ENCODE assay signal across 6 cellular contexts in genomic region chr16:1379863-1380174, GRCh38. TPM values are rescaled to one million over a fixed set of nuclear protein-coding genes. Genes with fewer than 3 reads are reported as not detected.
DNase-seq lines count a peak whose midpoint lies in the region; ATAC-seq and TF ChIP-seq lines count a peak whose summit lies in the region.

No MANE protein-coding gene starts in this region.

- H3K4me3 Mint-ChIP-seq in GM23338, result peak overlapping the region; percentile 86
- peak overlapping the region; percentile 71 for H3K4me3 Mint-ChIP-seq in activated CD4-positive, alpha-beta memory T cell treated with anti-CD3 and anti-CD28 coated beads, Interleukin-2, amount 10 ng/mL, durations not matched to agents 7 days and 5 days

- DNase-seq in GM23338 (ENCODE audit: low spot score), result peak; percentile 83
- DNase-seq in activated CD4-positive, alpha-beta memory T cell treated with anti-CD3 and anti-CD28 coated beads, Interleukin-2, amount 10 ng/mL, durations not matched to agents 7 days and 5 days, result no peak
- DNase-seq in pons (ENCODE audit: low spot score), result no peak
- no peak for DNase-seq in NCI-H446 treated with DMSO at 0.1 percent for 48 hours (lab: John Stamatoyannopoulos, UW)

- POLR2A ChIA-PET in activated CD4-positive, alpha-beta memory T cell treated with anti-CD3 and anti-CD28 coated beads, Interleukin-2, amount 10 ng/mL, durations not matched to agents 7 days and 5 days (lab: Charles Lee), result interaction anchor here (0.6 to 2.3 kb wide), 10 partner anchors 16 to 393 kb away, joined by 3 to 19 read pairs (median 4); partner anchors contain the start of genes EME2, MAPK8IP3, MRPS34 and UBE2I

- peaks cover 16% of the 10 kb centered on the region for H3K4me1 Mint-ChIP-seq in GM23338
- H3K4me1 Mint-ChIP-seq in activated CD4-positive, alpha-beta memory T cell treated with anti-CD3 and anti-CD28 coated beads, Interleukin-2, amount 10 ng/mL, durations not matched to agents 7 days and 5 days, result peaks cover 20% of the 10 kb centered on the region

- CTCF ChIA-PET in activated CD4-positive, alpha-beta memory T cell treated with anti-CD3 and anti-CD28 coated beads, Interleukin-2, amount 10 ng/mL, durations not matched to agents 7 days and 5 days (lab: Charles Lee), result interaction anchor here (4.4 kb wide), 1 partner anchor 16 kb away, joined by 29 read pairs; no protein-coding TSS in a partner anchor

- peaks cover 10% of the 10 kb centered on the region for H3K27me3 Mint-ChIP-seq in GM23338 (ENCODE audit: insufficient read depth, low read depth, poor library complexity)
- H3K27me3 Mint-ChIP-seq in activated CD4-positive, alpha-beta memory T cell treated with anti-CD3 and anti-CD28 coated beads, Interleukin-2, amount 10 ng/mL, durations not matched to agents 7 days and 5 days, result no peaks in the 10 kb centered on the region

- H3K27me3 ChIP-seq in GM23338 (ENCODE audit: insufficient read depth) (no peaks in the 10 kb centered on the region), neural cell (ENCODE audit: insufficient read depth, low read depth, low read length) (no peaks in the 10 kb centered on the region)

- H3K4me2 ChIP-seq in GM23338 (peak overlapping the region; percentile 82), neural cell (ENCODE audit: low read length) (no peak overlapping the region)

- H3K4me1 ChIP-seq in GM23338 (ENCODE audit: insufficient read depth), result peaks cover 16% of the 10 kb centered on the region

- H3K79me2 ChIP-seq in GM23338 (replicated peaks; ENCODE audit: insufficient read depth), result peaks cover 25% of the 10 kb centered on the region
- no peaks in the 10 kb centered on the region for H3K79me2 ChIP-seq in neural cell (replicated peaks; ENCODE audit: insufficient read depth, low read length)

- no peaks in the 10 kb centered on the region for H3K9me3 ChIP-seq in neural cell (ENCODE audit: low read length)

- no peak for TF ChIP-seq EP300 in neural cell (conservative IDR thresholded peaks at IDR 0.05; ENCODE audit: poor library complexity, severe bottlenecking)

- peak overlapping the region; percentile 63 for H2AFZ ChIP-seq in GM23338
- no peak overlapping the region for H2AFZ ChIP-seq in neural cell (ENCODE audit: low read depth, low read length)

- H3K9me2 ChIP-seq in GM23338 (ENCODE audit: insufficient read depth) (no peaks in the 10 kb centered on the region), neural cell (ENCODE audit: insufficient read depth, low read length) (no peaks in the 10 kb centered on the region)

- H4K20me1 ChIP-seq in GM23338 (replicated peaks; ENCODE audit: insufficient read depth) (peaks cover 6% of the 10 kb centered on the region), neural cell (ENCODE audit: insufficient read depth) (no peaks in the 10 kb centered on the region)

- ATAC-seq in GM23338 (peak; percentile 75), GM18519 (IDR thresholded peaks at IDR 0.05; ENCODE audit: low FRiP score, unreplicated experiment) (no peak)

- TF ChIP-seq RAD21 in neural cell (conservative IDR thresholded peaks at IDR 0.05), result no peak

- TF ChIP-seq CTCF in GM23338 (conservative IDR thresholded peaks at IDR 0.05; ENCODE audit: low read depth in 2 of 2) (0 out of 4 replicates have a peak, but pooled peaks of 1 of the 2 experiments have one; percentile 7), neural cell (IDR thresholded peaks at IDR 0.05; ENCODE audit: poor library complexity, severe bottlenecking) (no peak)

- H3K4me3 ChIP-seq in GM23338, result peak overlapping the region; percentile 86
- H3K4me3 ChIP-seq in neural cell (ENCODE audit: low read length), result peak overlapping the region; percentile 68

- H3F3A ChIP-seq in GM23338 (replicated peaks; ENCODE audit: low read depth) (peaks cover 4% of the 10 kb centered on the region), neural cell (ENCODE audit: insufficient read depth, low read length, poor library complexity, severe bottlenecking) (no peaks in the 10 kb centered on the region)

- no peaks in the 10 kb centered on the region for H3K9me3 Mint-ChIP-seq in GM23338
- no peaks in the 10 kb centered on the region for H3K9me3 Mint-ChIP-seq in activated CD4-positive, alpha-beta memory T cell treated with anti-CD3 and anti-CD28 coated beads, Interleukin-2, amount 10 ng/mL, durations not matched to agents 7 days and 5 days

- H3K9ac ChIP-seq in neural cell (ENCODE audit: low read length), result no peak overlapping the region

- H3K36me3 Mint-ChIP-seq in GM23338 (ENCODE audit: low read depth), result peaks cover 5% of the 10 kb centered on the region; the same call in 2 of the 3 replicates
- peaks cover 9% of the 10 kb centered on the region for H3K36me3 Mint-ChIP-seq in activated CD4-positive, alpha-beta memory T cell treated with anti-CD3 and anti-CD28 coated beads, Interleukin-2, amount 10 ng/mL, durations not matched to agents 7 days and 5 days (ENCODE audit: low read depth)

- H3K27ac Mint-ChIP-seq in GM23338, result peak overlapping the region; percentile 77; the same call in 1 of the 2 replicates
- peak overlapping the region; percentile 47 for H3K27ac Mint-ChIP-seq in activated CD4-positive, alpha-beta memory T cell treated with anti-CD3 and anti-CD28 coated beads, Interleukin-2, amount 10 ng/mL, durations not matched to agents 7 days and 5 days

- H3K27ac ChIP-seq in GM23338 (ENCODE audit: low read depth) (no peak overlapping the region), neural cell (ENCODE audit: low read length) (no peak overlapping the region)

- no peaks in the 10 kb centered on the region for H3K36me3 ChIP-seq in GM23338 (ENCODE audit: insufficient read depth)
- no peaks in the 10 kb centered on the region for H3K36me3 ChIP-seq in neural cell (ENCODE audit: insufficient read depth, low read length)

TF ChIP-seq in GM23338, 12 proteins besides CTCF, POLR2A, EP300 and RAD21 (continues in another document):
- TF ChIP-seq JUNB (IDR thresholded peaks at IDR 0.05; ENCODE audit: unreplicated experiment) (no peak), POLR2AphosphoS5 (IDR thresholded peaks at IDR 0.05; ENCODE audit: low read depth) (no peak)

TF ChIP-seq in neural cell, 6 proteins besides CTCF, POLR2A, EP300 and RAD21:
- no peak for TF ChIP-seq MXI1 (conservative IDR thresholded peaks at IDR 0.05; ENCODE audit: poor library complexity, severe bottlenecking)

RNA-seq across cellular contexts. Expression of gene GNPTG, which starts 28.1 kb away (rescaled TPM):
- total RNA-seq in GM23338 (2014; rRNA removed; shearing (Covaris generic)), result 9.2 and 23.3 TPM in 2 replicates
- 39.1 and 41.0 TPM in 2 replicates for polyA plus RNA-seq in GM23338 (2016; fragmentation: Nextera tagmentation; extraction: Ambion mirVana)
- total RNA-seq in activated CD4-positive, alpha-beta memory T cell treated with anti-CD3 and anti-CD28 coated beads, Interleukin-2, amount 10 ng/mL, durations not matched to agents 7 days and 5 days, result 10 to 100 TPM; 32.5 to 33.4 TPM
- polyA plus RNA-seq in neural cell, result 74.2 and 90.5 TPM in 2 replicates
- 17.7 and 19.2 TPM in 2 replicates for polyA minus RNA-seq in neural cell

RNA-seq across cellular contexts. Expression of gene TSR3, which starts 28.1 kb away (rescaled TPM):
- 97.3 and 98.8 TPM in 2 replicates for total RNA-seq in GM23338 (2014; rRNA removed; shearing (Covaris generic))
- polyA plus RNA-seq in GM23338 (2016; fragmentation: Nextera tagmentation; extraction: Ambion mirVana) (54.1 and 58.5 TPM in 2 replicates), neural cell (102 and 106 TPM in 2 replicates)
- 10 to 100 TPM; 40.6 to 46.0 TPM for total RNA-seq in activated CD4-positive, alpha-beta memory T cell treated with anti-CD3 and anti-CD28 coated beads, Interleukin-2, amount 10 ng/mL, durations not matched to agents 7 days and 5 days
- 45.6 and 52.8 TPM in 2 replicates for polyA minus RNA-seq in neural cell

RNA-seq across cellular contexts. Expression of gene UNKL, which starts 34.7 kb away (rescaled TPM):
- total RNA-seq in GM23338 (2014; rRNA removed; shearing (Covaris generic)), result 24.8 and 28.7 TPM in 2 replicates
- 10.8 and 16.7 TPM in 2 replicates for polyA plus RNA-seq in GM23338 (2016; fragmentation: Nextera tagmentation; extraction: Ambion mirVana)
- total RNA-seq in activated CD4-positive, alpha-beta memory T cell treated with anti-CD3 and anti-CD28 coated beads, Interleukin-2, amount 10 ng/mL, durations not matched to agents 7 days and 5 days, result 10 to 100 TPM; 40.0 to 43.7 TPM
- 11.9 and 13.0 TPM in 2 replicates for polyA plus RNA-seq in neural cell
- 12.8 and 15.3 TPM in 2 replicates for polyA minus RNA-seq in neural cell

RNA-seq across cellular contexts. Expression of gene UQCC4, which starts 40.7 kb away (rescaled TPM):
- 14.2 and 23.9 TPM in 2 replicates for total RNA-seq in GM23338 (2014; rRNA removed; shearing (Covaris generic))
- 25.8 and 27.1 TPM in 2 replicates for polyA plus RNA-seq in GM23338 (2016; fragmentation: Nextera tagmentation; extraction: Ambion mirVana)
- total RNA-seq in activated CD4-positive, alpha-beta memory T cell treated with anti-CD3 and anti-CD28 coated beads, Interleukin-2, amount 10 ng/mL, durations not matched to agents 7 days and 5 days, result 10 to 100 TPM; 11.2 to 12.3 TPM
- 37.3 and 41.0 TPM in 2 replicates for polyA plus RNA-seq in neural cell
- polyA minus RNA-seq in neural cell, result 21.2 and 23.4 TPM in 2 replicates

RNA-seq across cellular contexts. Expression of gene BAIAP3, which starts 46.4 kb away (rescaled TPM):
- total RNA-seq in GM23338 (2014; rRNA removed; shearing (Covaris generic)), result 13.0 and 23.0 TPM in 2 replicates
- polyA plus RNA-seq in GM23338 (2016; fragmentation: Nextera tagmentation; extraction: Ambion mirVana), result 4.2 and 5.2 TPM in 2 replicates
- total RNA-seq in activated CD4-positive, alpha-beta memory T cell treated with anti-CD3 and anti-CD28 coated beads, Interleukin-2, amount 10 ng/mL, durations not matched to agents 7 days and 5 days, result 1 to 10 TPM; 3.4 to 3.9 TPM
- polyA plus RNA-seq in neural cell, result 65.2 and 93.7 TPM in 2 replicates
- 33.0 and 36.8 TPM in 2 replicates for polyA minus RNA-seq in neural cell
